ENCODE assay signal across 1 cellular context in genomic region chr20:49218739-49219090, GRCh38.
TF ChIP-seq lines count a peak whose summit lies in the region.

No MANE protein-coding gene starts in this region.

TF ChIP-seq in GM12878, 131 proteins besides CTCF, POLR2A, EP300 and RAD21:
- TF ChIP-seq ZNF384 (IDR thresholded peaks at IDR 0.05; ENCODE audit: borderline replicate concordance, low read depth, low read length) (peak; percentile 48; the same call in 1 of the 2 replicates), ZBTB33 (IDR thresholded peaks at IDR 0.05) (peak; percentile 77; the same call in 1 of the 2 replicates)
